Comparison of ENCODE assay signal across 14 cellular contexts in genomic region chr14:65159281-65160062, GRCh38. TPM values are rescaled to one million over a fixed set of nuclear protein-coding genes. Genes with fewer than 3 reads are reported as not detected.
DNase-seq lines count a peak whose midpoint lies in the region; ATAC-seq and TF ChIP-seq lines count a peak whose summit lies in the region.
"Had no signal": no experiment of that assay in that cellular context is flagged by ENCODE, and none has a peak within 500 bp of the region (broad histone marks: within the 10 kb centered on the region; RNA-seq: fewer than 3 reads in every experiment).

No MANE protein-coding gene starts in this region.

- 81 to 88% (median 84%) methylated on average over 4 of the region's 4 CpGs for WGBS in heart left ventricle, 4 donors

- intact Hi-C loops in left ventricle myocardium inferior (cut with micrococcal nuclease): loop anchor here (10.0 kb wide), 1 partner anchor 665 kb away; no protein-coding TSS in a partner anchor
- intact Hi-C loops in heart left ventricle (cut with DNase I): loop anchor here in 8 of 10 donors (5.0 to 10.0 kb wide), 10 partner anchors 175 to 918 kb away; partner anchors contain the start of genes FUT8 (in 2 of the 8) and FNTB (in 1 of the 8)
- intact Hi-C loops in Calu3 (cut with micrococcal nuclease; ENCODE audit: unreplicated experiment): loop anchor here (10.0 kb wide), 1 partner anchor 445 kb away; no protein-coding TSS in a partner anchor

- peaks cover 6% of the 10 kb centered on the region for H3K4me1 Mint-ChIP-seq in Calu3 (ENCODE audit: low read depth, unreplicated experiment)

- no peaks in the 10 kb centered on the region for H3K9me3 Mint-ChIP-seq in Calu3 (ENCODE audit: low read depth, unreplicated experiment)
- H3K9me3 Mint-ChIP-seq: effector memory CD8-positive, alpha-beta T cell had no signal

- H3K9me3 ChIP-seq in left ventricle myocardium inferior (replicated peaks): no peaks in the 10 kb centered on the region
- no peaks in the 10 kb centered on the region for H3K9me3 ChIP-seq in heart left ventricle

- H3K36me3 ChIP-seq in left ventricle myocardium inferior (no peaks in the 10 kb centered on the region), heart left ventricle (no peaks in the 10 kb centered on the region)

- TF ChIP-seq CTCF in left ventricle myocardium inferior (IDR thresholded peaks at IDR 0.05; ENCODE audit: borderline replicate concordance) (no peak), heart left ventricle (IDR thresholded peaks at IDR 0.05) (no peak), Calu3 (IDR thresholded peaks at IDR 0.05; ENCODE audit: unreplicated experiment) (no peak)

- no peak overlapping the region for H3K4me3 Mint-ChIP-seq in Calu3 (ENCODE audit: low read depth, unreplicated experiment)
- H3K4me3 Mint-ChIP-seq: effector memory CD8-positive, alpha-beta T cell had no signal

- CTCF ChIA-PET in Calu3 (lab: Charles Lee): no interaction called here

- TF ChIP-seq POLR2A in heart left ventricle (IDR thresholded peaks at IDR 0.05): no peak

- ATAC-seq in GM18511 (IDR thresholded peaks at IDR 0.05; ENCODE audit: unreplicated experiment) (peak; percentile 74), GM21367 (IDR thresholded peaks at IDR 0.05; ENCODE audit: unreplicated experiment) (peak; percentile 59), HG03095 (IDR thresholded peaks at IDR 0.05; ENCODE audit: unreplicated experiment) (peak; percentile 65), heart left ventricle (no peak)
- ATAC-seq: effector memory CD8-positive, alpha-beta T cell had no signal

- H3K4me3 ChIP-seq in left ventricle myocardium inferior (no peak overlapping the region), heart left ventricle (no peak overlapping the region)

- H3K36me3 Mint-ChIP-seq in Calu3 (ENCODE audit: insufficient read depth, unreplicated experiment): no peaks in the 10 kb centered on the region

- BruUV-seq in Calu3 (replicated peaks; lab: Mats Ljungman, UMichigan): no TSS peak

- DNase-seq in germinal center (ENCODE audit: low spot score) (peak; percentile 60), left ventricle myocardium inferior (no peak), heart left ventricle (no peak), NCI-H510A treated with DMSO at 0.1 percent for 48 hours (lab: John Stamatoyannopoulos, UW) (no peak), Calu3 (no peak)
- DNase-seq: activated effector memory CD4-positive, alpha-beta T cell treated with Interleukin-2 at 50 U/mL for 16 hours; DND-41; effector memory CD8-positive, alpha-beta T cell; NCI-H510A; T-helper 2 cell had no signal

- H3K27ac Mint-ChIP-seq in Calu3 (ENCODE audit: unreplicated experiment): no peak overlapping the region

- H3K27ac ChIP-seq in left ventricle myocardium inferior (replicated peaks) (no peak overlapping the region), heart left ventricle (no peak overlapping the region)
- H3K27ac ChIP-seq: parathyroid adenoma had no signal

- no peaks in the 10 kb centered on the region for H3K27me3 Mint-ChIP-seq in Calu3 (ENCODE audit: unreplicated experiment)
- H3K27me3 Mint-ChIP-seq: effector memory CD8-positive, alpha-beta T cell had no signal

- peaks cover 6% of the 10 kb centered on the region for H3K4me1 ChIP-seq in left ventricle myocardium inferior
- H3K4me1 ChIP-seq in heart left ventricle: peaks cover 0 to 21% (median 0%) of the 10 kb centered on the region in 12 donors
- H3K4me1 ChIP-seq: parathyroid adenoma had no signal

- H3K27me3 ChIP-seq in left ventricle myocardium inferior (ENCODE audit: low read depth) (no peaks in the 10 kb centered on the region), heart left ventricle (no peaks in the 10 kb centered on the region)

RNA-seq across cellular contexts. Expression of gene MAX, which starts 57.2 kb away (rescaled TPM):
- total RNA-seq in left ventricle myocardium inferior: 81.9 TPM
- total RNA-seq in heart left ventricle: 100 to 1,000 TPM in 1 of 9 donors, 10 to 100 TPM in 8; 42.3 to 102 (median 79.5) TPM
- 10 to 100 TPM; 42.3 to 60.5 TPM for polyA plus RNA-seq in heart left ventricle
- 83.6 and 85.2 TPM in 2 replicates for total RNA-seq in Calu3 (2022)

Comparison
In these comparisons a context has a peak if more than half of its experiments do, and no peak if none do; other contexts are left out.
1. ATAC-seq: peak in GM18511 (single experiment), GM21367 (single experiment) and HG03095 (single experiment); none in heart left ventricle (0 of 4).